ENCODE assay signal across 24 cellular contexts in genomic region chr19:4055209-4055552, GRCh38. TPM values are rescaled to one million over a fixed set of nuclear protein-coding genes. Genes with fewer than 3 reads are reported as not detected.
DNase-seq lines count a peak whose midpoint lies in the region; FAIRE-seq and TF ChIP-seq lines count a peak whose summit lies in the region.
"Had no signal": no experiment of that assay in that cellular context is flagged by ENCODE, and none has a peak within 500 bp of the region (broad histone marks: within the 10 kb centered on the region; RNA-seq: fewer than 3 reads in every experiment).

No MANE protein-coding gene starts in this region.

- H3K36me3 ChIP-seq in mesenchymal stem cell (ENCODE audit: control insufficient read depth in 1 of 2, insufficient read depth in 2 of 2, low read depth in 1 of 2, low read length in 2 of 2) (peaks cover 42 to 66% of the 10 kb centered on the region in 2 experiments), transverse colon (peaks cover 0 to 16% (median 8%) of the 10 kb centered on the region in 4 donors)

- no peak for TF ChIP-seq CTCF in RWPE1 (conservative IDR thresholded peaks at IDR 0.05; ENCODE audit: low read depth)
- TF ChIP-seq CTCF in transverse colon (IDR thresholded peaks at IDR 0.05) = no peak

- H3K9ac ChIP-seq in mesenchymal stem cell (ENCODE audit: low read length) = no peak overlapping the region

- peak overlapping the region; percentile 20 for H4K91ac ChIP-seq in mesenchymal stem cell (ENCODE audit: low read length)

- H3K27me3 ChIP-seq in mesenchymal stem cell (ENCODE audit: control insufficient read depth in 1 of 2, insufficient read depth in 1 of 2, low read length in 2 of 2) = no peaks in the 10 kb centered on the region
- H3K27me3 ChIP-seq in transverse colon = no peaks in the 10 kb centered on the region
- H3K27me3 ChIP-seq: SJCRH30 had no signal

- POLR2A ChIA-PET in RWPE1 (lab: Yijun Ruan, JAX; ENCODE audit: low non-redundant PET) = no interaction called here

- H3K4me1 ChIP-seq in mesenchymal stem cell (ENCODE audit: control insufficient read depth, insufficient read depth, low read depth, low read length) (peaks cover 57% of the 10 kb centered on the region), transverse colon (peaks cover 56 to 85% (median 79%) of the 10 kb centered on the region in 4 donors)
- H3K4me1 ChIP-seq: SJCRH30 had no signal

- no peak overlapping the region for H2BK12ac ChIP-seq in mesenchymal stem cell (ENCODE audit: low read length in 2 of 2)

- H3K4me3 ChIP-seq in mesenchymal stem cell (ENCODE audit: insufficient read depth in 1 of 2, low read depth in 1 of 2, low read length in 2 of 2) (no peak overlapping the region), transverse colon (no peak overlapping the region)
- H3K4me3 ChIP-seq: SJCRH30 had no signal

- no peak for TF ChIP-seq EP300 in transverse colon (IDR thresholded peaks at IDR 0.05; ENCODE audit: low read depth)

- TF ChIP-seq POLR2A in GM12891 (IDR thresholded peaks at IDR 0.05; ENCODE audit: low read depth, low read length) (0 out of 2 replicates have a peak, but pooled peaks have one; percentile 35), transverse colon (IDR thresholded peaks at IDR 0.05) (no peak)

- H3K18ac ChIP-seq in mesenchymal stem cell (ENCODE audit: low read depth in 1 of 2, low read length in 2 of 2) = no peak overlapping the region

- H2BK5ac ChIP-seq in mesenchymal stem cell (ENCODE audit: low read depth, low read length, poor library complexity, severe bottlenecking) = no peak overlapping the region

- intact Hi-C loops in transverse colon (cut with DNase I; ENCODE audit: low total_unique reads) = no loop called here

- H3K4me2 ChIP-seq in mesenchymal stem cell (ENCODE audit: low read length, poor library complexity, severe bottlenecking) = no peak overlapping the region

- WGBS in mesenchymal stem cell = 93% methylated on average over 15 of the region's 20 CpGs
- WGBS in transverse colon (ENCODE audit: low coverage in 1 of 2), 2 donors = 96% methylated on average over 20 of the region's 20 CpGs; no CpG with 5 or more reads in 1 of the 2 donors

- DNase-seq in GM12891 (ENCODE audit: insufficient read length, low spot score) (no peak), RWPE1 (ENCODE audit: low spot score) (no peak), mesenchymal stem cell (no peak), transverse colon (no peak), H4 (ENCODE audit: low spot score) (no peak), islet precursor cell (no peak), globus pallidus (ENCODE audit: low spot score) (no peak)
- DNase-seq: DMS 273 treated with DMSO at 0.1 percent for 48 hours, DMS79, GF-D8, Kasumi-1, NCI-H1105, NCI-H146, NCI-H1930, NCI-H2107, NCI-H446, NCI-H524 treated with DMSO at 0.1 percent for 48 hours, NCI-H774, SJCRH30 had no signal

- CTCF ChIA-PET in RWPE1 (lab: Yijun Ruan, JAX) = no interaction called here

- in situ Hi-C loops in transverse colon (cut with MboI; ENCODE audit: low pct_ligation_motif_present in 1 of 4, low pct_unique_long_range_greater_than_20kb in 1 of 4, low sequenced_read_pairs in 3 of 4) = no loop called here

- H3K27ac ChIP-seq in RWPE1 (peak overlapping the region; percentile 98), mesenchymal stem cell (ENCODE audit: low read length, poor library complexity, severe bottlenecking) (no peak overlapping the region), transverse colon (peak overlapping the region; percentile 85 to 100 (median 95))
- H3K27ac ChIP-seq: C4-2B, SJCRH30 had no signal

- no peak for FAIRE-seq in GM12891 (lab: Jason Lieb, UNC)
- FAIRE-seq: GM12892, GM19239, H54, RCC 7860 had no signal

- no peaks in the 10 kb centered on the region for H3K79me1 ChIP-seq in mesenchymal stem cell (replicated peaks; ENCODE audit: low read length, poor library complexity, severe bottlenecking)

- no peak overlapping the region for H3K4ac ChIP-seq in mesenchymal stem cell (ENCODE audit: low read depth in 1 of 2, low read length in 2 of 2)

- H2BK15ac ChIP-seq in mesenchymal stem cell (ENCODE audit: low read depth, poor library complexity, severe bottlenecking) = no peak overlapping the region

- H3K9me3 ChIP-seq in mesenchymal stem cell (ENCODE audit: control insufficient read depth, low read length) (no peaks in the 10 kb centered on the region), transverse colon (no peaks in the 10 kb centered on the region)
- H3K9me3 ChIP-seq: SJCRH30 had no signal

- H2AFZ ChIP-seq in mesenchymal stem cell (ENCODE audit: low read depth, low read length) = no peak overlapping the region

- no peak overlapping the region for H3K23ac ChIP-seq in mesenchymal stem cell (ENCODE audit: low read length in 2 of 2)

- no peak overlapping the region for H2AK5ac ChIP-seq in mesenchymal stem cell (ENCODE audit: low read length, severe bottlenecking)

- no peak overlapping the region for H2BK120ac ChIP-seq in mesenchymal stem cell (ENCODE audit: low read depth, low read length)

- H4K8ac ChIP-seq in mesenchymal stem cell (ENCODE audit: low read length) = no peak overlapping the region

- no peak overlapping the region for H3K14ac ChIP-seq in mesenchymal stem cell (ENCODE audit: low read length in 2 of 2)

TF ChIP-seq in GM12891, 5 proteins besides CTCF, POLR2A, EP300 and RAD21:
- TF ChIP-seq POU2F2 (IDR thresholded peaks at IDR 0.05; ENCODE audit: low read depth, low read length) = no peak
- no peak for TF ChIP-seq TAF1 (IDR thresholded peaks at IDR 0.05; ENCODE audit: low read depth, low read length)
- TF ChIP-seq PAX5 (IDR thresholded peaks at IDR 0.05; ENCODE audit: insufficient read depth, low read length, severe bottlenecking) = no peak
- no peak for TF ChIP-seq SPI1 (IDR thresholded peaks at IDR 0.05; ENCODE audit: low read depth, low read length)
- no peak for TF ChIP-seq POLR2AphosphoS5 (IDR thresholded peaks at IDR 0.05; ENCODE audit: low read depth, low read length)
TF ChIP-seq in GM12891: peak in this region for 0.

RNA-seq across cellular contexts. Expression of gene ZBTB7A, which starts 11.5 kb away (rescaled TPM):
- 7.3 TPM for polyA plus RNA-seq in GM12891 (2012; ENCODE audit: low read depth, missing spikeins)
- polyA plus RNA-seq in mesenchymal stem cell (2013, experiment 1 of 2) = 27.7 TPM
- polyA plus RNA-seq in mesenchymal stem cell (2013, experiment 2 of 2) = 26.9 TPM
- total RNA-seq in transverse colon = 100 to 1,000 TPM; 101 to 224 (median 141) TPM
- total RNA-seq in H4 (2014; rRNA removed; shearing (Covaris generic)) = 2.5 and 5.0 TPM in 2 replicates

RNA-seq across cellular contexts. Expression of gene PIAS4, which starts 47.6 kb away (rescaled TPM):
- 14.1 TPM for polyA plus RNA-seq in GM12891 (2012; ENCODE audit: low read depth, missing spikeins)
- polyA plus RNA-seq in mesenchymal stem cell (2013, experiment 1 of 2) = 49.3 TPM
- polyA plus RNA-seq in mesenchymal stem cell (2013, experiment 2 of 2) = 49.4 TPM
- 100 to 1,000 TPM in 1 of 4 donors, 10 to 100 TPM in 3; 15.5 to 110 (median 23.0) TPM for total RNA-seq in transverse colon
- total RNA-seq in H4 (2014; rRNA removed; shearing (Covaris generic)) = 5.7 and 9.9 TPM in 2 replicates

Comparison
In these comparisons a context has a peak if more than half of its experiments do, and no peak if none do; other contexts are left out.
1. RNA of gene ZBTB7A, which starts 11.5 kb away (total RNA-seq): 101 to 224 TPM in transverse colon; 2.5 to 5.0 TPM in H4; every median in the first group is over 10 times any median in the second.